Comparison of ENCODE assay signal across 8 cellular contexts in the genomic region with DNA sequence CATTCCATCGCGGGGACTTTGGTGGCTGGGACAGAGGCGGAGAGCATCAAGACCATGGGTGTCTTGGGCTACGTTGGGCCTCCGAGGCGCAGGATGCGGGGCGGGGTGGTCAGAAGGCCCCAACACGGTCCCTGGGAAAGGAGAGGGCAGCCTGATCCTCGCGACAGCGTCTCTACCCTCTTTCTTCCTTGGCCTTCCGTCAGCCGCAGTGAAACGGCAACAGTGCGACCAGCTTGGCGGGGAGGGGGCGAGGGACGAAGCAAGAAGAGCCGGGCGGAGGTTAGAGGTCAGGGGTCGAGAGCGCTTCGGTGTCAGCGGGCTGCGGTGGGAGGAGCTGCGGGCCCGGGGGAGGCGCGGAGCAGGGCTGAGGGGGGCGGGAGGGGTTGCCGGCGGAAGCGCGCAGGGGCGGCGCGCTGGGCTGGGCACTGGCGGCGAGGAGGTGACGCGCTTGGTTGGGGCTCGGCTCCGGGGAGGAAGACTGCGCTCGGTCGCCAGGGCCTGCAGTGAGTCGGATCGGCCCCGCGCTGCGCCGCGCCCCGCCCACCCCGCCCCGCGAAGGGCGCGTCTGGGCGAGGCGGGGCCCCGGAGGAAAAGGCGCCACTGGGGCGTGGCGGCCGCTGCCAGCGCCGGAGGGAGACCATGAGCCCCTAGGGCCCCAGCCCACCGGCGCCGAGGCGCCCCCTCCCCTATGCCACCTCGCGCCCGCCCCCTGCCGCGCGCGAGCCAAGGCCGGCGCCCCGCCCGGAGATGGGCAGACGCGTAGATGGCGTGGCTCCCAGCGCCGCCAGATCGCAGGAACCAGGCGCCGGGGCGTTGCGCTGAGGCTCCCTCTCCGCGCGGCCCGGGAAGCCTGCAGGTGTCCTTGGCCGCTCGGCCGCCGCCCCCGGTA. TPM values are rescaled to one million over a fixed set of nuclear protein-coding genes. Genes with fewer than 3 reads are reported as not detected.
DNase-seq lines count a peak whose midpoint lies in the region; ATAC-seq and TF ChIP-seq lines count a peak whose summit lies in the region.

A gene (plus strand): TSS at position 600 of the 889 bp plus-strand sequence. CDS start 1,186 bp downstream, outside the sequence.

- no TSS peak for BruUV-seq in OCI-LY7 (replicated peaks; lab: Mats Ljungman, UMichigan)

- H3K4me3 ChIP-seq in OCI-LY7 (ENCODE audit: low read depth, low read length, poor library complexity, severe bottlenecking) (peak within 1 kb of the TSS; percentile 71), epithelial cell of proximal tubule (ENCODE audit: low read depth, low read length) (peak within 1 kb of the TSS; percentile 64)

- CTCF ChIA-PET in OCI-LY7 (lab: Charles Lee; ENCODE audit: unreplicated experiment): interaction anchor here (0.6 to 3.9 kb wide), 5 partner anchors 36 to 911 kb away, joined by 3 to 32 read pairs (median 5); no protein-coding TSS in a partner anchor

- peaks cover 31% of the 10 kb centered on the region for H3K4me1 ChIP-seq in OCI-LY7 (ENCODE audit: insufficient read depth, low read length, poor library complexity, severe bottlenecking)

- intact Hi-C loops in OCI-LY7 (cut with micrococcal nuclease; ENCODE audit: unreplicated experiment): loop anchor here (1.0 to 10.0 kb wide), 3 partner anchors 128 to 575 kb away; no protein-coding TSS in a partner anchor

- H2AFZ ChIP-seq in OCI-LY7 (ENCODE audit: low read length): peak within 1 kb of the TSS; percentile 80

- H3K9me2 ChIP-seq in OCI-LY7 (ENCODE audit: insufficient read depth, low read length): no peaks in the 10 kb centered on the region

- no peaks in the 10 kb centered on the region for H3K36me3 ChIP-seq in OCI-LY7 (ENCODE audit: insufficient read depth, low read length)

- no peaks in the 10 kb centered on the region for H3K79me2 ChIP-seq in OCI-LY7 (ENCODE audit: insufficient read depth, low read depth, low read length)

- peak; percentile 71 for ATAC-seq in GM21360 (IDR thresholded peaks at IDR 0.05; ENCODE audit: unreplicated experiment)

- H3K4me2 ChIP-seq in OCI-LY7 (ENCODE audit: low read length): peak within 1 kb of the TSS; percentile 94

- peak; percentile 95 for DNase-seq in COLO668 (lab: John Stamatoyannopoulos, UW; ENCODE audit: unreplicated experiment)
- DNase-seq in HT-29 (ENCODE audit: low spot score): peak; percentile 24
- peak; percentile 89 for DNase-seq in OCI-LY7 (ENCODE audit: low spot score)
- peak; percentile 82 for DNase-seq in activated T-cell treated with anti-CD3 and anti-CD28 coated beads for 4 hours
- no peak for DNase-seq in epithelial cell of proximal tubule (ENCODE audit: low read depth)
- DNase-seq in mucosa of gallbladder (ENCODE audit: low spot score): peak; percentile 89
- peak; percentile 62 to 82 for DNase-seq in stimulated activated CD8-positive, alpha-beta memory T cell treated with anti-CD3 and anti-CD28 coated beads, Interleukin-4, amount 100 ng/mL, for 1 hour (ENCODE audit: low read depth in 2 of 2, low spot score in 1 of 2)

- H3K27ac ChIP-seq in OCI-LY7 (ENCODE audit: low read depth, low read length, poor library complexity, severe bottlenecking): peak within 1 kb of the TSS; percentile 33

- TF ChIP-seq CTCF in OCI-LY7 (conservative IDR thresholded peaks at IDR 0.05; ENCODE audit: low read length) (no peak), epithelial cell of proximal tubule (conservative IDR thresholded peaks at IDR 0.05; ENCODE audit: low read depth, low read length) (no peak)

- POLR2A ChIA-PET in OCI-LY7 (lab: Charles Lee): interaction anchor here (0.6 to 1.4 kb wide), 4 partner anchors 34 to 225 kb away, joined by 3 to 7 read pairs (median 5); no protein-coding TSS in a partner anchor

- no peaks in the 10 kb centered on the region; the same call in 1 of the 2 replicates for H4K20me1 ChIP-seq in OCI-LY7 (ENCODE audit: insufficient read depth, low read length)

- H3K9me3 ChIP-seq in OCI-LY7 (ENCODE audit: low read length): no peaks in the 10 kb centered on the region

RNA-seq across cellular contexts. Expression of the gene that starts here (rescaled TPM):
- total RNA-seq in HT-29 (2014; rRNA removed; shearing (Covaris generic)): 0.13 and 0.48 TPM in 2 replicates
- total RNA-seq in OCI-LY7 (2014; rRNA removed; shearing (Covaris generic)): 3.9 and 5.6 TPM in 2 replicates
- total RNA-seq in OCI-LY7 (2022) (17.8 and 18.5 TPM in 2 replicates), epithelial cell of proximal tubule (2.1 and 4.2 TPM in 2 replicates), mucosa of gallbladder (25.5 TPM)

Comparison
In these comparisons a context has a peak if more than half of its experiments do, and no peak if none do; other contexts are left out.
1. Peak in DNase-seq in HT-29; RNA of the gene not detected or under 1 TPM.